2 cellular contexts compared by ENCODE assay signal in the genomic region with DNA sequence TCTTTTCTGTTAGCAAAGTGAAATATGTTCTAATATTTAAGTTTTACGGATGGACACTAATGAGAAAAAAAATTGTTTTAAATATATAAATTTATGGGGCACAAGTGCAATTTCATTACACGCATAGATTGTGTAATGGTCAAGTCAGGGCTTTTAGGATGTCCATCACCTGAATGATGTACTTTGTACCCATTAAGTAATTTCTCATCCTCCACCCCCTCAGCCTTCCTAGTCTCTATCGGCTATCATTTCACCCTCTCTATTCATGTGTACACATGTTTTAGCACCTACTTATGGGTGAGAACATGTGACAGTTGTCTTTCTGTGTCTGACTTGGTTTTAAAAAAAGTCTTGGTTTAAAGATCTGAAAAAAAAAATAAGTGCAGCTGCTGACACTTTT.
TF ChIP-seq lines count a peak whose summit lies in the region.

No MANE protein-coding gene starts in this region.

TF ChIP-seq in HepG2, 621 proteins besides CTCF, POLR2A, EP300 and RAD21:
- TF ChIP-seq SP2 (CRISPR knock-in tag; IDR thresholded peaks at IDR 0.05) (no peak), MNT (IDR thresholded peaks at IDR 0.05) (0 out of 2 replicates have a peak, but pooled peaks have one; percentile 43)

TF ChIP-seq in liver, 16 proteins besides CTCF, POLR2A, EP300 and RAD21:
- peak; percentile 16 to 47 for TF ChIP-seq HNF4A (conservative IDR thresholded peaks at IDR 0.05)
- no peak for TF ChIP-seq EGR1 (IDR thresholded peaks at IDR 0.05; ENCODE audit: low read depth in 2 of 2)
